In the genomic region with DNA sequence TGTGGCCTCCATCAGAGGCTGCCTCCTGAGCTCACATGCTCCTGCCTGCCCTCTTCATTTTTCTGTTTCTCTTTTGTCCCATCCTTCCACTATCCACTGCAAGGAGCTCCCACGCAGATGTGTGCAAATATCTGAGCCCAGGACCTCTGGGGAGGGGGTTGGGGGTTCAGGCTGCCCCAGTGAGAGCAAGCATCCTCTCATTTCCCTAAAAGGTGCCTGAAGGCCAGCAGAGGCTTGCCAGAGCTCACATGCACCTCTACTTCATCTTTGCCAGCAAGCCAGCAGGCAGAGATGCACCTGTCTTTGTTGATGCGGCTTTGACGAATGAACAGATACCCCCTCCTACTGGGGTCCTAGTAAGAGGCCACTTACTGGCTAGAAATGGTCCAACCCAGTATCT, we compare ENCODE assay signal across 22 cellular contexts.
"Had no signal": no experiment of that assay in that cellular context is flagged by ENCODE, and none has a peak within 500 bp of the region (broad histone marks: within the 10 kb centered on the region; RNA-seq: fewer than 3 reads in every experiment).

No MANE protein-coding gene starts in this region.

- H3K4me2 ChIP-seq: KMS-11 had no signal

- H3K27ac ChIP-seq: KMS-11, SJSA1, SK-N-MC had no signal

- FAIRE-seq: K562, RCC 7860 had no signal

- H3K36me3 Mint-ChIP-seq: IgD-negative memory B cell had no signal

- H3K9me3 ChIP-seq: SJSA1 had no signal

- H3K27me3 Mint-ChIP-seq: IgD-negative memory B cell had no signal

- H3K4me1 Mint-ChIP-seq: IgD-negative memory B cell had no signal

- H3K4me3 Mint-ChIP-seq: IgD-negative memory B cell had no signal

- H3K27me3 ChIP-seq: SJSA1 had no signal

- H3K4me3 ChIP-seq: K562, SJSA1, SK-N-MC had no signal

- H3K4me1 ChIP-seq: SJSA1 had no signal

- ATAC-seq: K562 had no signal

- DNase-seq: MV-4-11, NCI-H1048, NCI-H1105, NCI-H1417, NCI-H1436 treated with DMSO at 0.1 percent for 48 hours, NCI-H1694, NCI-H187 treated with DMSO at 0.1 percent for 48 hours, NCI-H2029 treated with DMSO at 0.1 percent for 48 hours, NCI-H2171, NCI-H226, NCI-H524, NCI-H526 treated with DMSO at 0.1 percent for 48 hours, NCI-H82, Right ventricle myocardium superior, RPMI8226, SIG-M5 had no signal

- H3K9ac ChIP-seq: KMS-11 had no signal

- H3K9me3 Mint-ChIP-seq: IgD-negative memory B cell had no signal

- H3K36me3 ChIP-seq: SJSA1 had no signal
